In genomic region chr3:127979473-127979872, GRCh38 we compare ENCODE assay signal across 24 cellular contexts.
"Had no signal": no experiment of that assay in that cellular context is flagged by ENCODE, and none has a peak within 500 bp of the region (broad histone marks: within the 10 kb centered on the region; RNA-seq: fewer than 3 reads in every experiment).

No MANE protein-coding gene starts in this region.

- H3K4me3 Mint-ChIP-seq: stimulated activated effector memory CD8-positive, alpha-beta T cell treated with anti-CD3 and anti-CD28 coated beads, Interleukin-12 subunit alpha, Interleukin-12 subunit beta, amount 100 ng/mL, for 72 hours; stimulated activated memory B cell treated with anti-CD40 and anti-IgM and Interleukin-4, amounts not matched to agents 10 μg/mL and 1 μg/mL and 100 μg/mL, for 72 hours; stimulated activated naive B cell treated with anti-CD40 and anti-IgM and Interleukin-4, amounts not matched to agents 10 μg/mL and 1 μg/mL and 100 μg/mL, for 72 hours; stimulated activated naive CD8-positive, alpha-beta T cell treated with anti-CD3 and anti-CD28 coated beads, Interleukin-15, amount 100 ng/mL, for 72 hours; stimulated activated naive CD8-positive, alpha-beta T cell treated with anti-CD3 and anti-CD28 coated beads, Interleukin-15, Interleukin-2, amounts not matched to agents 100 ng/mL and 50 ng/mL, for 24 hours; type B pancreatic cell had no signal

- H3K4me1 Mint-ChIP-seq: stimulated activated effector memory CD8-positive, alpha-beta T cell treated with anti-CD3 and anti-CD28 coated beads, Interleukin-12 subunit alpha, Interleukin-12 subunit beta, amount 100 ng/mL, for 72 hours; stimulated activated memory B cell treated with anti-CD40 and anti-IgM and Interleukin-4, amounts not matched to agents 10 μg/mL and 1 μg/mL and 100 μg/mL, for 72 hours; stimulated activated naive B cell treated with anti-CD40 and anti-IgM and Interleukin-4, amounts not matched to agents 10 μg/mL and 1 μg/mL and 100 μg/mL, for 72 hours; stimulated activated naive CD8-positive, alpha-beta T cell treated with anti-CD3 and anti-CD28 coated beads, Interleukin-15, amount 100 ng/mL, for 72 hours had no signal

- H3K27ac Mint-ChIP-seq: stimulated activated effector memory CD8-positive, alpha-beta T cell treated with anti-CD3 and anti-CD28 coated beads, Interleukin-12 subunit alpha, Interleukin-12 subunit beta, amount 100 ng/mL, for 72 hours; stimulated activated memory B cell treated with anti-CD40 and anti-IgM and Interleukin-4, amounts not matched to agents 10 μg/mL and 1 μg/mL and 100 μg/mL, for 72 hours; stimulated activated naive B cell treated with anti-CD40 and anti-IgM and Interleukin-4, amounts not matched to agents 10 μg/mL and 1 μg/mL and 100 μg/mL, for 72 hours; stimulated activated naive CD8-positive, alpha-beta T cell treated with anti-CD3 and anti-CD28 coated beads, Interleukin-15, amount 100 ng/mL, for 72 hours; stimulated activated naive CD8-positive, alpha-beta T cell treated with anti-CD3 and anti-CD28 coated beads, Interleukin-15, Interleukin-2, amounts not matched to agents 100 ng/mL and 50 ng/mL, for 24 hours; type B pancreatic cell had no signal

- H3K9me3 Mint-ChIP-seq: stimulated activated effector memory CD8-positive, alpha-beta T cell treated with anti-CD3 and anti-CD28 coated beads, Interleukin-12 subunit alpha, Interleukin-12 subunit beta, amount 100 ng/mL, for 72 hours; stimulated activated memory B cell treated with anti-CD40 and anti-IgM and Interleukin-4, amounts not matched to agents 10 μg/mL and 1 μg/mL and 100 μg/mL, for 72 hours; stimulated activated naive CD8-positive, alpha-beta T cell treated with anti-CD3 and anti-CD28 coated beads, Interleukin-15, amount 100 ng/mL, for 72 hours; stimulated activated naive CD8-positive, alpha-beta T cell treated with anti-CD3 and anti-CD28 coated beads, Interleukin-15, Interleukin-2, amounts not matched to agents 100 ng/mL and 50 ng/mL, for 24 hours had no signal

- ATAC-seq: stimulated activated effector memory CD8-positive, alpha-beta T cell treated with anti-CD3 and anti-CD28 coated beads, Interleukin-12 subunit alpha, Interleukin-12 subunit beta, amount 100 ng/mL, for 72 hours; stimulated activated memory B cell treated with anti-CD40 and anti-IgM and Interleukin-4, amounts not matched to agents 10 μg/mL and 1 μg/mL and 100 μg/mL, for 72 hours; stimulated activated naive B cell treated with anti-CD40 and anti-IgM and Interleukin-4, amounts not matched to agents 10 μg/mL and 1 μg/mL and 100 μg/mL, for 72 hours; stimulated activated naive CD8-positive, alpha-beta T cell treated with anti-CD3 and anti-CD28 coated beads, Interleukin-15, amount 100 ng/mL, for 72 hours; stimulated activated naive CD8-positive, alpha-beta T cell treated with anti-CD3 and anti-CD28 coated beads, Interleukin-15, Interleukin-2, amounts not matched to agents 100 U/mL and 50 U/mL, for 24 hours; upper lobe of right lung had no signal

- H3K36me3 Mint-ChIP-seq: stimulated activated effector memory CD8-positive, alpha-beta T cell treated with anti-CD3 and anti-CD28 coated beads, Interleukin-12 subunit alpha, Interleukin-12 subunit beta, amount 100 ng/mL, for 72 hours; stimulated activated memory B cell treated with anti-CD40 and anti-IgM and Interleukin-4, amounts not matched to agents 10 μg/mL and 1 μg/mL and 100 μg/mL, for 72 hours; type B pancreatic cell had no signal

- DNase-seq: stimulated activated CD4-positive, alpha-beta T cell treated with anti-CD3 and anti-CD28 coated beads, Interleukin-2, amount 100 ng/mL, for 48 hours; stimulated activated CD4-positive, alpha-beta T cell treated with anti-CD3 and anti-CD28 coated beads, Interleukin-4, amount 100 ng/mL, for 1 hour; stimulated activated CD4-positive, alpha-beta T cell treated with anti-CD3 and anti-CD28 coated beads, Interleukin-4, amount 100 ng/mL, for 24 hours; stimulated activated CD4-positive, alpha-beta T cell treated with anti-CD3 and anti-CD28 coated beads, Interleukin-4, amount 100 ng/mL, for 4 hours; stimulated activated CD8-positive, alpha-beta memory T cell treated with anti-CD3 and anti-CD28 coated beads, Interleukin-4, amount 100 ng/mL, for 48 hours; stimulated activated naive B cell treated with anti-CD40 and anti-IgM and Interleukin-4, amounts not matched to agents 10 μg/mL and 1 μg/mL and 100 μg/mL, for 72 hours; stimulated activated naive CD4-positive, alpha-beta T cell; stimulated activated naive CD4-positive, alpha-beta T cell treated with Interleukin-2 at 50 U/mL for 16 hours; stimulated activated naive CD8-positive, alpha-beta T cell treated with anti-CD3 and anti-CD28 coated beads, Interleukin-15, amount 100 ng/mL, for 72 hours; stimulated activated naive CD8-positive, alpha-beta T cell treated with anti-CD3 and anti-CD28 coated beads, Interleukin-15, Interleukin-2, amounts not matched to agents 100 U/mL and 50 U/mL, for 24 hours; stomach; substantia nigra; testis; thyroid gland; tibial artery; transverse colon; trophoblast cell; upper lobe of left lung; upper lobe of right lung; uterus had no signal
